13 cellular contexts compared by ENCODE assay signal in genomic region chr1:220956861-220957605, GRCh38.
DNase-seq lines count a peak whose midpoint lies in the region; ATAC-seq, FAIRE-seq and TF ChIP-seq lines count a peak whose summit lies in the region.
"Had no signal": no experiment of that assay in that cellular context is flagged by ENCODE, and none has a peak within 500 bp of the region (broad histone marks: within the 10 kb centered on the region; RNA-seq: fewer than 3 reads in every experiment).

No MANE protein-coding gene starts in this region.

- TF ChIP-seq CTCF in K562 (IDR thresholded peaks at IDR 0.05 in 2 of 3, conservative IDR thresholded peaks at IDR 0.05 in 1 of 3; ENCODE audit: insufficient read depth in 2 of 3, low read depth in 1 of 3, low read length in 3 of 3) (no peak), kidney epithelial cell (IDR thresholded peaks at IDR 0.05; ENCODE audit: insufficient read depth, low read length, poor library complexity, severe bottlenecking) (no peak)

- no peak overlapping the region for H3K4me3 Mint-ChIP-seq in activated T-cell treated with anti-CD3 and anti-CD28 coated beads, Interleukin-2, amount 50 U/mL, for 4 hours

- ATAC-seq in K562 = peak; percentile 78
- no peak for ATAC-seq in activated T-cell treated with anti-CD3 and anti-CD28 coated beads, Interleukin-2, amount 50 U/mL, for 4 hours
- ATAC-seq in GM18519 (IDR thresholded peaks at IDR 0.05; ENCODE audit: low FRiP score, unreplicated experiment) = no peak
- ATAC-seq in GM19467 (IDR thresholded peaks at IDR 0.05; ENCODE audit: unreplicated experiment) = no peak

- 6% methylated on average over 4 of the region's 4 CpGs for WGBS in K562 (ENCODE audit: insufficient coverage, low coverage, missing lambda C conversion rate)

- no peaks in the 10 kb centered on the region for H3K36me3 Mint-ChIP-seq in activated T-cell treated with anti-CD3 and anti-CD28 coated beads, Interleukin-2, amount 50 U/mL, for 4 hours (ENCODE audit: insufficient read depth)

- no peak for TF ChIP-seq EP300 in K562 (IDR thresholded peaks at IDR 0.05; ENCODE audit: low read length)

- POLR2A ChIA-PET in K562 (lab: Yijun Ruan, JAX) = interaction anchor here (0.7 kb wide), 1 partner anchor 24 kb away, joined by 3 read pairs; no protein-coding TSS in a partner anchor

- no peaks in the 10 kb centered on the region for H3K9me1 ChIP-seq in K562 (ENCODE audit: control insufficient read depth, insufficient read depth, low read length)

- no peak overlapping the region for H3K9ac ChIP-seq in K562 (ENCODE audit: insufficient read depth in 1 of 2, low read depth in 2 of 2, low read length in 2 of 2)
- H3K9ac ChIP-seq: BLaER1 treated with 17β-estradiol and CSF1 and Interleukin-3, amounts not matched to agents 10 nM and 100 nM; KMS-11 had no signal

- H3K4me3 ChIP-seq in ACC112 (ENCODE audit: low read depth, low read length) = no peak overlapping the region
- H3K4me3 ChIP-seq in K562 = no peak overlapping the region
- no peak overlapping the region for H3K4me3 ChIP-seq in kidney epithelial cell (ENCODE audit: low read depth, low read length)
- H3K4me3 ChIP-seq: BLaER1 treated with 17β-estradiol and CSF1 and Interleukin-3, amounts not matched to agents 10 nM and 100 nM; cardiac muscle cell had no signal

- no peak for TF ChIP-seq RAD21 in K562 (CRISPR knock-in tag; conservative IDR thresholded peaks at IDR 0.05 in 1 of 2, IDR thresholded peaks at IDR 0.05 in 1 of 2)

- peak overlapping the region; percentile 86 for H3K27ac ChIP-seq in ACC112 (ENCODE audit: low read depth, low read length)
- H3K27ac ChIP-seq in K562 (ENCODE audit: extremely low read depth, low read depth, low read length) = peak overlapping the region; percentile 34; the same call in 1 of the 3 replicates
- H3K27ac ChIP-seq: cardiac muscle cell, KMS-11 had no signal

- H3K4me2 ChIP-seq in K562 (ENCODE audit: insufficient read depth, low read length) = no peak overlapping the region
- H3K4me2 ChIP-seq: KMS-11 had no signal

- H3K4me1 ChIP-seq in ACC112 (ENCODE audit: control insufficient read depth, insufficient read depth, low read length, unreplicated experiment) = peaks cover 37% of the 10 kb centered on the region
- peaks cover 0 to 4% of the 10 kb centered on the region in 2 experiments; a peak in 1 of 5 replicates for H3K4me1 ChIP-seq in K562 (replicated peaks in 1 of 2; ENCODE audit: control insufficient read depth in 2 of 2, insufficient read depth in 2 of 2, low read length in 2 of 2)

- TF ChIP-seq POLR2A in K562 (conservative IDR thresholded peaks at IDR 0.05) = no peak

- H3K27me3 ChIP-seq in ACC112 (ENCODE audit: insufficient read depth, low read length) (no peaks in the 10 kb centered on the region), K562 (ENCODE audit: control insufficient read depth in 2 of 2, insufficient read depth in 2 of 2, low read length in 2 of 2) (no peaks in the 10 kb centered on the region), kidney epithelial cell (ENCODE audit: control insufficient read depth, insufficient read depth, low read length) (no peaks in the 10 kb centered on the region)
- H3K27me3 ChIP-seq: BLaER1 treated with 17β-estradiol and CSF1 and Interleukin-3, amounts not matched to agents 10 nM and 100 nM; cardiac muscle cell had no signal

- H3K36me3 ChIP-seq in ACC112 (ENCODE audit: insufficient read depth, low read length) (no peaks in the 10 kb centered on the region), K562 (ENCODE audit: control insufficient read depth, insufficient read depth, low read length) (no peaks in the 10 kb centered on the region), kidney epithelial cell (ENCODE audit: control insufficient read depth, insufficient read depth, low read length) (no peaks in the 10 kb centered on the region)
- H3K36me3 ChIP-seq: BLaER1 treated with 17β-estradiol and CSF1 and Interleukin-3, amounts not matched to agents 10 nM and 100 nM; cardiac muscle cell had no signal

- intact Hi-C loops in K562 (cut with micrococcal nuclease) = no loop called here

- no peaks in the 10 kb centered on the region for H3K9me3 ChIP-seq in K562 (replicated peaks; ENCODE audit: control insufficient read depth, insufficient read depth, low read depth, low read length)
- H3K9me3 ChIP-seq: BLaER1 treated with 17β-estradiol and CSF1 and Interleukin-3, amounts not matched to agents 10 nM and 100 nM had no signal

- H3K4me1 Mint-ChIP-seq in activated T-cell treated with anti-CD3 and anti-CD28 coated beads, Interleukin-2, amount 50 U/mL, for 4 hours (ENCODE audit: low read depth) = no peaks in the 10 kb centered on the region

- no peaks in the 10 kb centered on the region for H4K20me1 ChIP-seq in K562 (replicated peaks; ENCODE audit: control insufficient read depth, insufficient read depth, low read length)
- H4K20me1 ChIP-seq: BLaER1 treated with 17β-estradiol and CSF1 and Interleukin-3, amounts not matched to agents 10 nM and 100 nM had no signal

- H3K79me2 ChIP-seq in ACC112 (ENCODE audit: control insufficient read depth, insufficient read depth, low read length, unreplicated experiment) = no peaks in the 10 kb centered on the region
- no peaks in the 10 kb centered on the region for H3K79me2 ChIP-seq in K562 (ENCODE audit: control insufficient read depth, insufficient read depth, low read length)

- H2AFZ ChIP-seq in ACC112 (ENCODE audit: low read length, unreplicated experiment) (peak overlapping the region; percentile 67), K562 (ENCODE audit: low read depth, low read length) (peak overlapping the region; percentile 58)

- BruUV-seq in K562 (replicated peaks; lab: Mats Ljungman, UMichigan) = no TSS peak

- no peaks in the 10 kb centered on the region for H3K9me3 Mint-ChIP-seq in activated T-cell treated with anti-CD3 and anti-CD28 coated beads, Interleukin-2, amount 50 U/mL, for 4 hours

- in situ Hi-C loops in KBM-7 (cut with MboI; ENCODE audit: low pct_unique_long_range_greater_than_20kb, low sequenced_read_pairs) = no loop called here
- in situ Hi-C loops in K562 (cut with MboI) = no loop called here

- DNase-seq in KBM-7 (peak; percentile 9), K562 (ENCODE audit: extremely low read depth in 1 of 4, low spot score in 3 of 4) (peak in 1 of 4 experiments; percentile 56), kidney epithelial cell (ENCODE audit: low read depth) (peak; percentile 82), NCI-H1436 treated with DMSO at 0.1 percent for 48 hours (lab: John Stamatoyannopoulos, UW) (no peak)
- DNase-seq in activated T-cell treated with anti-CD3 and anti-CD28 coated beads, Interleukin-2, amount 50 U/mL, for 4 hours = no peak
- DNase-seq: activated CD4-positive, alpha-beta T cell treated with anti-CD3 and anti-CD28 coated beads, Interleukin-2, amount 50 U/mL, for 4 hours; kidney had no signal

- peak; percentile 65 for FAIRE-seq in K562 (lab: Jason Lieb, UNC)
- FAIRE-seq: kidney had no signal

- CTCF ChIA-PET in K562 (lab: Yijun Ruan, JAX; ENCODE audit: low intra/inter-chr PET ratio) = no interaction called here

- no peaks in the 10 kb centered on the region for H3K27me3 Mint-ChIP-seq in activated T-cell treated with anti-CD3 and anti-CD28 coated beads, Interleukin-2, amount 50 U/mL, for 4 hours (ENCODE audit: low read depth)

TF ChIP-seq in K562, 482 proteins besides CTCF, POLR2A, EP300 and RAD21 (continues in another document):
- TF ChIP-seq ADNP (tag; IDR thresholded peaks at IDR 0.05) = no peak
- TF ChIP-seq TEAD4 (IDR thresholded peaks at IDR 0.05; ENCODE audit: low read length) = peak; percentile 35; the same call in 1 of the 2 replicates
- TF ChIP-seq TEAD4 (CRISPR knock-in tag; IDR thresholded peaks at IDR 0.05; ENCODE audit: borderline replicate concordance) = no peak
- peak; percentile 40; the same call in 1 of the 2 replicates for TF ChIP-seq ARID1B (IDR thresholded peaks at IDR 0.05)
- TF ChIP-seq BACH1 (tag; IDR thresholded peaks at IDR 0.05) = peak; percentile 70; the same call in 1 of the 2 replicates
- TF ChIP-seq, protein P1, sequence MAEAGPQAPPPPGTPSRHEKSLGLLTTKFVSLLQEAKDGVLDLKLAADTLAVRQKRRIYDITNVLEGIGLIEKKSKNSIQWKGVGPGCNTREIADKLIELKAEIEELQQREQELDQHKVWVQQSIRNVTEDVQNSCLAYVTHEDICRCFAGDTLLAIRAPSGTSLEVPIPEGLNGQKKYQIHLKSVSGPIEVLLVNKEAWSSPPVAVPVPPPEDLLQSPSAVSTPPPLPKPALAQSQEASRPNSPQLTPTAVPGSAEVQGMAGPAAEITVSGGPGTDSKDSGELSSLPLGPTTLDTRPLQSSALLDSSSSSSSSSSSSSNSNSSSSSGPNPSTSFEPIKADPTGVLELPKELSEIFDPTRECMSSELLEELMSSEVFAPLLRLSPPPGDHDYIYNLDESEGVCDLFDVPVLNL (CRISPR knock-in tag; IDR thresholded peaks at IDR 0.05; ENCODE audit: low read depth) = no peak
- TF ChIP-seq C11orf30 (IDR thresholded peaks at IDR 0.05; ENCODE audit: low read depth) = peak; percentile 70
- TF ChIP-seq MAFF (IDR thresholded peaks at IDR 0.05; ENCODE audit: low read length) = no peak
- TF ChIP-seq MAFG (tag; conservative IDR thresholded peaks at IDR 0.05) = peak; percentile 83
- TF ChIP-seq CBX8 (IDR thresholded peaks at IDR 0.05; ENCODE audit: borderline replicate concordance, extremely low read depth, low read depth, low read length, poor library complexity, severe bottlenecking) = no peak
- TF ChIP-seq CHCHD3 (CRISPR knock-in tag; IDR thresholded peaks at IDR 0.05) = no peak
- TF ChIP-seq EGR1 (conservative IDR thresholded peaks at IDR 0.05) = peak; percentile 33; the same call in 1 of the 2 replicates
- TF ChIP-seq KLF13 (tag; IDR thresholded peaks at IDR 0.05; ENCODE audit: borderline replicate concordance, low read depth) = no peak
- TF ChIP-seq CEBPG (CRISPR knock-in tag; IDR thresholded peaks at IDR 0.05) = no peak
- peak in 1 of 2 experiments; percentile 81; a peak in 2 of 4 replicates for TF ChIP-seq CEBPG (tag; conservative IDR thresholded peaks at IDR 0.05 in 1 of 2, IDR thresholded peaks at IDR 0.05 in 1 of 2)
- TF ChIP-seq CEBPB (tag; IDR thresholded peaks at IDR 0.05) = peak; percentile 93
- TF ChIP-seq, protein P2, sequence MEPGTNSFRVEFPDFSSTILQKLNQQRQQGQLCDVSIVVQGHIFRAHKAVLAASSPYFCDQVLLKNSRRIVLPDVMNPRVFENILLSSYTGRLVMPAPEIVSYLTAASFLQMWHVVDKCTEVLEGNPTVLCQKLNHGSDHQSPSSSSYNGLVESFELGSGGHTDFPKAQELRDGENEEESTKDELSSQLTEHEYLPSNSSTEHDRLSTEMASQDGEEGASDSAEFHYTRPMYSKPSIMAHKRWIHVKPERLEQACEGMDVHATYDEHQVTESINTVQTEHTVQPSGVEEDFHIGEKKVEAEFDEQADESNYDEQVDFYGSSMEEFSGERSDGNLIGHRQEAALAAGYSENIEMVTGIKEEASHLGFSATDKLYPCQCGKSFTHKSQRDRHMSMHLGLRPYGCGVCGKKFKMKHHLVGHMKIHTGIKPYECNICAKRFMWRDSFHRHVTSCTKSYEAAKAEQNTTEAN (CRISPR knock-in tag; IDR thresholded peaks at IDR 0.05) = no peak
- no peak for TF ChIP-seq CAMTA2 (CRISPR knock-in tag; conservative IDR thresholded peaks at IDR 0.05)
- no peak for TF ChIP-seq POLR2G (IDR thresholded peaks at IDR 0.05; ENCODE audit: low read depth, low read length)

Comparison
In these comparisons a context has a peak if more than half of its experiments do, and no peak if none do; other contexts are left out.
1. DNase-seq: peak in KBM-7 (single experiment) and kidney epithelial cell (single experiment); none in activated T-cell treated with anti-CD3 and anti-CD28 coated beads, Interleukin-2, amount 50 U/mL, for 4 hours (single experiment) and NCI-H1436 treated with DMSO at 0.1 percent for 48 hours (single experiment).